In the genomic region with DNA sequence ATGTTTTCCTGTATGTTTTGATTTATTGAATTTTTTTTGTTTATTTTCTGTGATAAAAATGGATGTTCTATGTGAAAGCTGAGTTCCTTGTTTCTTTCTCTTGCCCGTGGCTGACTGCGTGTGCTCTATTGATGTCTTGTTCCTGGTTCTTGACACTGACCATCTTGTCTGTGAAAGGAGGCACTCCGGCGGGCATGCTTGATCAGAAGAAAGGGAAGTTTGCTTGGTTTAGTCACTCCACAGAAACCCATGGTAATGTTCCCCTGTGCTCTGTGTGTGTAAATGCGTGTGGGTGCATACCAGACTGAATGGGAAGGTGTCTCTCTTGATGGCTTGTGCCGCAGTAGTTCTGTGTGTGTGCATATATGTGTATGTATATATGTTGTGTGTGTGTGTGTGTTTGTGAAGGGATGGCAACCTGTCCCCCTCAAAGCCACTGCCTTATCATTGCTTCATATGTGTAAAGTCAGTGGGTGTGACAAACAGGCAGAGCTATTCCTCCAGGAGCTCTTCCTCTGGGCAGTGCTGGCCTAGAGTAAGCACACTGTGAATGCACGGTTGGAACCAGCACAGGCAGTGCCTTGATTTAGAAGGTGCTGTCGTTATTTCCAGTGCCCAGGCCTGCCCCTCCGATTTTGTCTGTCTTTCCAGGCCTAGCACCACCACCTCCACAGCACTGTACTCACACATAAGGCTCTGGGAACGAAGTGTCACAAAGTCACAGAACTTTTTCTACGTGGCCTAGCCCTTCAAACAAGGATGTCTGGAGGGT, we compare ENCODE assay signal across 11 cellular contexts.
"Had no signal": no experiment of that assay in that cellular context is flagged by ENCODE, and none has a peak within 500 bp of the region (broad histone marks: within the 10 kb centered on the region; RNA-seq: fewer than 3 reads in every experiment).

No MANE protein-coding gene starts in this region.

- DNase-seq: activated CD4-positive, CD25-positive, alpha-beta regulatory T cell treated with anti-CD3 and anti-CD28 coated beads, Interleukin-2, amount 50 U/mL, for 72 hours; activated naive CD4-positive, alpha-beta T cell; activated naive CD8-positive, alpha-beta T cell treated with anti-CD3 and anti-CD28 coated beads, Interleukin-2, amount 10 ng/mL, durations not matched to agents 7 days and 5 days; brain microvascular endothelial cell; foreskin melanocyte; immature natural killer cell; ovary had no signal

- H3K4me3 Mint-ChIP-seq: activated naive CD8-positive, alpha-beta T cell treated with anti-CD3 and anti-CD28 coated beads, Interleukin-2, amount 10 ng/mL, durations not matched to agents 7 days and 5 days; immature natural killer cell; stimulated activated effector memory CD8-positive, alpha-beta T cell treated with anti-CD3 and anti-CD28 coated beads, Interleukin-12 subunit alpha, Interleukin-12 subunit beta, amount 100 ng/mL, for 72 hours had no signal

- H3K36me3 Mint-ChIP-seq: activated naive CD8-positive, alpha-beta T cell treated with anti-CD3 and anti-CD28 coated beads, Interleukin-2, amount 10 ng/mL, durations not matched to agents 7 days and 5 days; immature natural killer cell; stimulated activated effector memory CD8-positive, alpha-beta T cell treated with anti-CD3 and anti-CD28 coated beads, Interleukin-12 subunit alpha, Interleukin-12 subunit beta, amount 100 ng/mL, for 72 hours had no signal

- ATAC-seq: stimulated activated effector memory CD8-positive, alpha-beta T cell treated with anti-CD3 and anti-CD28 coated beads, Interleukin-12 subunit alpha, Interleukin-12 subunit beta, amount 100 ng/mL, for 72 hours had no signal

- H3K4me3 ChIP-seq: lung, ovary, thoracic aorta had no signal

- H3K4me1 Mint-ChIP-seq: immature natural killer cell had no signal

- H3K9me3 ChIP-seq: ovary, thoracic aorta had no signal

- H3K27ac Mint-ChIP-seq: activated naive CD8-positive, alpha-beta T cell treated with anti-CD3 and anti-CD28 coated beads, Interleukin-2, amount 10 ng/mL, durations not matched to agents 7 days and 5 days; immature natural killer cell; stimulated activated effector memory CD8-positive, alpha-beta T cell treated with anti-CD3 and anti-CD28 coated beads, Interleukin-12 subunit alpha, Interleukin-12 subunit beta, amount 100 ng/mL, for 72 hours had no signal

- H3K36me3 ChIP-seq: brain microvascular endothelial cell, ovary had no signal

- H3K9me3 Mint-ChIP-seq: activated naive CD8-positive, alpha-beta T cell treated with anti-CD3 and anti-CD28 coated beads, Interleukin-2, amount 10 ng/mL, durations not matched to agents 7 days and 5 days; immature natural killer cell; stimulated activated effector memory CD8-positive, alpha-beta T cell treated with anti-CD3 and anti-CD28 coated beads, Interleukin-12 subunit alpha, Interleukin-12 subunit beta, amount 100 ng/mL, for 72 hours had no signal

- H3K27me3 ChIP-seq: brain microvascular endothelial cell, ovary had no signal

- H3K27ac ChIP-seq: brain microvascular endothelial cell, epithelial cell of prostate, ovary, thoracic aorta had no signal
